ENCODE assay signal across 1 cellular context in genomic region chr10:32151876-32152275, GRCh38.
TF ChIP-seq lines count a peak whose summit lies in the region.

No MANE protein-coding gene starts in this region.

TF ChIP-seq in A549, 52 proteins besides CTCF, POLR2A, EP300 and RAD21 (continued from another document):
- TF ChIP-seq, protein P1, sequence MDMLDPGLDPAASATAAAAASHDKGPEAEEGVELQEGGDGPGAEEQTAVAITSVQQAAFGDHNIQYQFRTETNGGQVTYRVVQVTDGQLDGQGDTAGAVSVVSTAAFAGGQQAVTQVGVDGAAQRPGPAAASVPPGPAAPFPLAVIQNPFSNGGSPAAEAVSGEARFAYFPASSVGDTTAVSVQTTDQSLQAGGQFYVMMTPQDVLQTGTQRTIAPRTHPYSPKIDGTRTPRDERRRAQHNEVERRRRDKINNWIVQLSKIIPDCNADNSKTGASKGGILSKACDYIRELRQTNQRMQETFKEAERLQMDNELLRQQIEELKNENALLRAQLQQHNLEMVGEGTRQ (IDR thresholded peaks at IDR 0.05): 0 out of 2 replicates have a peak, but pooled peaks have one; percentile 11
